Comparison of ENCODE assay signal across 8 cellular contexts in genomic region chr7:99558306-99559275, GRCh38. TPM values are rescaled to one million over a fixed set of nuclear protein-coding genes. Genes with fewer than 3 reads are reported as not detected.
A peak's percentile ranks its signal among the peaks of the same experiment; 100 is the strongest.
DNase-seq lines count a peak whose midpoint lies in the region; ATAC-seq and TF ChIP-seq lines count a peak whose summit lies in the region.

Gene ZNF655 (plus strand): TSS chr7:99558642. CDS start chr7:99560560, 1,918 bp downstream.

- H3K4me1 Mint-ChIP-seq in activated naive CD8-positive, alpha-beta T cell treated with anti-CD3 and anti-CD28 coated beads for 36 hours, result peaks cover 51% of the 10 kb centered on the region
- peaks cover 42% of the 10 kb centered on the region for H3K4me1 Mint-ChIP-seq in osteocyte (ENCODE audit: unreplicated experiment)

- no peaks in the 10 kb centered on the region for H3K9me3 Mint-ChIP-seq in activated naive CD8-positive, alpha-beta T cell treated with anti-CD3 and anti-CD28 coated beads for 36 hours
- no peaks in the 10 kb centered on the region for H3K9me3 Mint-ChIP-seq in osteocyte (ENCODE audit: unreplicated experiment)

- H3K36me3 Mint-ChIP-seq in activated naive CD8-positive, alpha-beta T cell treated with anti-CD3 and anti-CD28 coated beads for 36 hours, result peaks cover 56% of the 10 kb centered on the region
- peaks cover 18% of the 10 kb centered on the region for H3K36me3 Mint-ChIP-seq in osteocyte (ENCODE audit: unreplicated experiment)

- H3K9me3 ChIP-seq in thoracic aorta, result no peaks in the 10 kb centered on the region

- H3K27me3 ChIP-seq in thoracic aorta (replicated peaks; ENCODE audit: insufficient read depth), result no peaks in the 10 kb centered on the region

- CTCF ChIA-PET in HEK293T (lab: Yijun Ruan, JAX), result interaction anchor here (0.6 to 0.8 kb wide), 2 partner anchors 44 to 58 kb away, joined by 3 read pairs; no protein-coding TSS in a partner anchor

- TF ChIP-seq CTCF in osteocyte (IDR thresholded peaks at IDR 0.05), result no peak
- TF ChIP-seq CTCF in thoracic aorta (IDR thresholded peaks at IDR 0.05), result no peak

- peak within 1 kb of the TSS; percentile 98 for H3K27ac Mint-ChIP-seq in activated naive CD8-positive, alpha-beta T cell treated with anti-CD3 and anti-CD28 coated beads for 36 hours
- peak within 1 kb of the TSS; percentile 99 for H3K27ac Mint-ChIP-seq in osteocyte (ENCODE audit: unreplicated experiment)

- intact Hi-C loops in head of caudate nucleus (cut with DNase I), result loop anchor here (5.0 to 10.0 kb wide), 3 partner anchors 56 to 154 kb away; partner anchors contain the start of genes BUD31, PDAP1, ZKSCAN5 and ZNF394

- H3K27ac ChIP-seq in thoracic aorta, result peak within 1 kb of the TSS; percentile 95 to 99

- no peaks in the 10 kb centered on the region for H3K27me3 Mint-ChIP-seq in activated naive CD8-positive, alpha-beta T cell treated with anti-CD3 and anti-CD28 coated beads for 36 hours
- H3K27me3 Mint-ChIP-seq in osteocyte (ENCODE audit: unreplicated experiment), result no peaks in the 10 kb centered on the region

- POLR2A ChIA-PET in HEK293T (lab: Yijun Ruan, JAX), result interaction anchor here (0.6 to 3.7 kb wide), 23 partner anchors 8 to 361 kb away, joined by 3 to 31 read pairs (median 4); partner anchors contain the start of genes BUD31, PDAP1, TRIM4 and ZKSCAN5

- H3K4me1 ChIP-seq in thoracic aorta (ENCODE audit: control insufficient read depth in 1 of 2, low read depth in 2 of 2), result peaks cover 11 to 34% of the 10 kb centered on the region in 2 donors

- peak; percentile 40 for DNase-seq in GM04503 (ENCODE audit: low read depth)
- DNase-seq in HEK293T (ENCODE audit: extremely low spot score), result peak; percentile 93
- DNase-seq in NCI-H1092 (lab: John Stamatoyannopoulos, UW), result peak; percentile 96
- DNase-seq in activated naive CD8-positive, alpha-beta T cell treated with anti-CD3 and anti-CD28 coated beads for 36 hours, result peak; percentile 92
- peak; percentile 73 to 97 (median 89) for DNase-seq in head of caudate nucleus
- DNase-seq in osteocyte (ENCODE audit: extremely low spot score, unreplicated experiment), result peak; percentile 97
- peak; percentile 80 for DNase-seq in thoracic aorta (ENCODE audit: low spot score)

- peak; percentile 86 for ATAC-seq in SK-N-SH treated with all-trans-retinoic acid at 6 μM for 48 hours
- peak; percentile 91 for ATAC-seq in thoracic aorta (ENCODE audit: insufficient number of reproducible peaks, low FRiP score, low read depth)

- H3K4me3 ChIP-seq in thoracic aorta, result peak within 1 kb of the TSS; percentile 87

- peaks cover 30% of the 10 kb centered on the region for H3K36me3 ChIP-seq in thoracic aorta

- H3K4me3 Mint-ChIP-seq in activated naive CD8-positive, alpha-beta T cell treated with anti-CD3 and anti-CD28 coated beads for 36 hours, result peak within 1 kb of the TSS; percentile 98
- peak within 1 kb of the TSS; percentile 98 for H3K4me3 Mint-ChIP-seq in osteocyte (ENCODE audit: unreplicated experiment)

TF ChIP-seq in HEK293T, 16 proteins besides CTCF, POLR2A, EP300 and RAD21:
- TF ChIP-seq ZNF384 (IDR thresholded peaks at IDR 0.05) (no peak), HDGF (IDR thresholded peaks at IDR 0.05; ENCODE audit: borderline replicate concordance) (0 out of 2 replicates have a peak, but pooled peaks have one; percentile 71), ARNT (IDR thresholded peaks at IDR 0.05) (no peak), NFRKB (IDR thresholded peaks at IDR 0.05) (peak; percentile 63; the same call in 1 of the 2 replicates), ELF4 (IDR thresholded peaks at IDR 0.05) (peak; percentile 85), PKNOX1 (IDR thresholded peaks at IDR 0.05) (peak; percentile 96), TARDBP (IDR thresholded peaks at IDR 0.05) (no peak), LEF1 (IDR thresholded peaks at IDR 0.05; ENCODE audit: borderline replicate concordance) (no peak), L3MBTL2 (conservative IDR thresholded peaks at IDR 0.05) (peak; percentile 70), FOXM1 (IDR thresholded peaks at IDR 0.05; ENCODE audit: borderline replicate concordance) (no peak), SP1 (IDR thresholded peaks at IDR 0.05) (no peak)

TF ChIP-seq in SK-N-SH treated with all-trans-retinoic acid at 6 μM for 48 hours, 23 proteins besides CTCF, POLR2A, EP300 and RAD21 (continues in another document):
- TF ChIP-seq TCF4 (CRISPR knock-in tag; IDR thresholded peaks at IDR 0.05; ENCODE audit: borderline replicate concordance), result no peak
- TF ChIP-seq PPARA (CRISPR knock-in tag; IDR thresholded peaks at IDR 0.05; ENCODE audit: borderline replicate concordance), result no peak
- no peak for TF ChIP-seq PATZ1 (CRISPR knock-in tag; IDR thresholded peaks at IDR 0.05; ENCODE audit: borderline replicate concordance)
- TF ChIP-seq, protein P1, sequence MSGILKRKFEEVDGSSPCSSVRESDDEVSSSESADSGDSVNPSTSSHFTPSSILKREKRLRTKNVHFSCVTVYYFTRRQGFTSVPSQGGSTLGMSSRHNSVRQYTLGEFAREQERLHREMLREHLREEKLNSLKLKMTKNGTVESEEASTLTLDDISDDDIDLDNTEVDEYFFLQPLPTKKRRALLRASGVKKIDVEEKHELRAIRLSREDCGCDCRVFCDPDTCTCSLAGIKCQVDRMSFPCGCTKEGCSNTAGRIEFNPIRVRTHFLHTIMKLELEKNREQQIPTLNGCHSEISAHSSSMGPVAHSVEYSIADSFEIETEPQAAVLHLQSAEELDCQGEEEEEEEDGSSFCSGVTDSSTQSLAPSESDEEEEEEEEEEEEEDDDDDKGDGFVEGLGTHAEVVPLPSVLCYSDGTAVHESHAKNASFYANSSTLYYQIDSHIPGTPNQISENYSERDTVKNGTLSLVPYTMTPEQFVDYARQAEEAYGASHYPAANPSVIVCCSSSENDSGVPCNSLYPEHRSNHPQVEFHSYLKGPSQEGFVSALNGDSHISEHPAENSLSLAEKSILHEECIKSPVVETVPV (CRISPR knock-in tag; IDR thresholded peaks at IDR 0.05), result no peak
- TF ChIP-seq ISL1 (CRISPR knock-in tag; IDR thresholded peaks at IDR 0.05), result no peak
- 0 out of 2 replicates have a peak, but pooled peaks have one; percentile 46 for TF ChIP-seq POU6F1 (CRISPR knock-in tag; IDR thresholded peaks at IDR 0.05; ENCODE audit: borderline replicate concordance, low read depth)
- TF ChIP-seq SNAI2 (CRISPR knock-in tag; IDR thresholded peaks at IDR 0.05), result no peak
- TF ChIP-seq ZNF565 (CRISPR knock-in tag; conservative IDR thresholded peaks at IDR 0.05; ENCODE audit: low read depth), result no peak
- no peak for TF ChIP-seq TOX (CRISPR knock-in tag; IDR thresholded peaks at IDR 0.05; ENCODE audit: borderline replicate concordance)
- TF ChIP-seq ZFP3 (CRISPR knock-in tag; IDR thresholded peaks at IDR 0.05), result peak; percentile 73
- TF ChIP-seq, protein P2, sequence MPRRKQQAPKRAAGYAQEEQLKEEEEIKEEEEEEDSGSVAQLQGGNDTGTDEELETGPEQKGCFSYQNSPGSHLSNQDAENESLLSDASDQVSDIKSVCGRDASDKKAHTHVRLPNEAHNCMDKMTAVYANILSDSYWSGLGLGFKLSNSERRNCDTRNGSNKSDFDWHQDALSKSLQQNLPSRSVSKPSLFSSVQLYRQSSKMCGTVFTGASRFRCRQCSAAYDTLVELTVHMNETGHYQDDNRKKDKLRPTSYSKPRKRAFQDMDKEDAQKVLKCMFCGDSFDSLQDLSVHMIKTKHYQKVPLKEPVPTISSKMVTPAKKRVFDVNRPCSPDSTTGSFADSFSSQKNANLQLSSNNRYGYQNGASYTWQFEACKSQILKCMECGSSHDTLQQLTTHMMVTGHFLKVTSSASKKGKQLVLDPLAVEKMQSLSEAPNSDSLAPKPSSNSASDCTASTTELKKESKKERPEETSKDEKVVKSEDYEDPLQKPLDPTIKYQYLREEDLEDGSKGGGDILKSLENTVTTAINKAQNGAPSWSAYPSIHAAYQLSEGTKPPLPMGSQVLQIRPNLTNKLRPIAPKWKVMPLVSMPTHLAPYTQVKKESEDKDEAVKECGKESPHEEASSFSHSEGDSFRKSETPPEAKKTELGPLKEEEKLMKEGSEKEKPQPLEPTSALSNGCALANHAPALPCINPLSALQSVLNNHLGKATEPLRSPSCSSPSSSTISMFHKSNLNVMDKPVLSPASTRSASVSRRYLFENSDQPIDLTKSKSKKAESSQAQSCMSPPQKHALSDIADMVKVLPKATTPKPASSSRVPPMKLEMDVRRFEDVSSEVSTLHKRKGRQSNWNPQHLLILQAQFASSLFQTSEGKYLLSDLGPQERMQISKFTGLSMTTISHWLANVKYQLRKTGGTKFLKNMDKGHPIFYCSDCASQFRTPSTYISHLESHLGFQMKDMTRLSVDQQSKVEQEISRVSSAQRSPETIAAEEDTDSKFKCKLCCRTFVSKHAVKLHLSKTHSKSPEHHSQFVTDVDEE (CRISPR knock-in tag; IDR thresholded peaks at IDR 0.05), result 0 out of 2 replicates have a peak, but pooled peaks have one; percentile 9
- TF ChIP-seq RARB (CRISPR knock-in tag; IDR thresholded peaks at IDR 0.05), result no peak

RNA-seq across cellular contexts. Expression of gene ZNF655, which starts in this region (rescaled TPM):
- total RNA-seq in activated naive CD8-positive, alpha-beta T cell treated with anti-CD3 and anti-CD28 coated beads for 36 hours, result 10 to 100 TPM; 57.5 to 58.9 TPM
- total RNA-seq in osteocyte (62.8 and 64.2 TPM in 2 replicates), thoracic aorta (100 to 1,000 TPM; 148 to 210 TPM)

Comparison
In these comparisons a context has a peak if more than half of its experiments do, and no peak if none do; other contexts are left out.
1. Peak in every context shown above with its lines: DNase-seq, ATAC-seq, H3K4me3 ChIP-seq and H3K27ac ChIP-seq.
2. DNase-seq: peak in every context shown above with its lines; median percentile 97 in osteocyte; 96 in NCI-H1092; 93 in HEK293T; 92 in activated naive CD8-positive, alpha-beta T cell treated with anti-CD3 and anti-CD28 coated beads for 36 hours; 89 in head of caudate nucleus; 80 in thoracic aorta; 40 in GM04503.